In the genomic region with DNA sequence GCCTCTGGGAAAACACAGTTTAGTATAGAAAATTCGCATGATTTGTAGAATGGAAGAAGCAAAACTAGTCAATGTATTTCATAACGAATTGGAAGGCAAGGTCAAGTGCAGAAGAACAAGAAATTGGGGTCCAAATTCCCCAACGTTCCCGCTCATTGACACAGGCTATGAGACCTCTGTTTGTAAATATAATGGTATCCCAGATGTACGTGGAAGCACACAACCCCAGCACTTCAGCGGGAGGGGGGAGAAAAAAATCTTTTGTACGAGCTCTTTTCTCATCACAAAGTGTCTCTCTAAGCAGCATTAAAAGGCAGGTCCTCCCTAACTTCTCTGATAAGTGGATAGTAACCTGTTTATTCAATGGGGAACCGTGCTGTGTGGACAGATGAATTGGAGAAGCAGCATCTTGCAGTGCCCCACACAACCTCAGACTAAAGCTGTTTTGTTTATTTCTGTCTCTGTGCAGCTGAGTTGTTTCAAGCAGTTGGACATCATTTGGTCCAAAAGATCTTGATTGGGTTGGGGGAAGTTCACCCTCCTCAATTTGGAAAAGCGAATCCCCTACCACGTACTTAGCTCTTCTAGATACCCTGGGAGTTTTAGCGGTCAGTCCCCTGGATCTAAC, we compare ENCODE assay signal across 8 cellular contexts. TPM values are rescaled to one million over a fixed set of nuclear protein-coding genes. Genes with fewer than 3 reads are reported as not detected.
DNase-seq lines count a peak whose midpoint lies in the region; ATAC-seq and TF ChIP-seq lines count a peak whose summit lies in the region.

No MANE protein-coding gene starts in this region.

- peak overlapping the region; percentile 71; the same call in 1 of the 2 replicates for H3K9ac ChIP-seq in SU-DHL-6 (ENCODE audit: low read length)
- H3K9ac ChIP-seq in skeletal muscle satellite cell (ENCODE audit: low read depth, low read length): peak overlapping the region; percentile 88

- no peaks in the 10 kb centered on the region for H3K27me3 ChIP-seq in SU-DHL-6 (ENCODE audit: low read length)
- no peaks in the 10 kb centered on the region for H3K27me3 ChIP-seq in skeletal muscle satellite cell (ENCODE audit: control insufficient read depth, insufficient read depth, low read length)

- H3K9me3 ChIP-seq in SU-DHL-6 (ENCODE audit: insufficient read depth, low read length) (no peaks in the 10 kb centered on the region), skeletal muscle satellite cell (replicated peaks; ENCODE audit: low read length) (no peaks in the 10 kb centered on the region)

- H3K4me3 ChIP-seq in SU-DHL-6 (ENCODE audit: insufficient read depth, low read length, poor library complexity, severe bottlenecking): peak overlapping the region; percentile 75
- peak overlapping the region; percentile 70 for H3K4me3 ChIP-seq in fibroblast of villous mesenchyme (ENCODE audit: low read depth, low read length)
- peak overlapping the region; percentile 85 for H3K4me3 ChIP-seq in skeletal muscle satellite cell (ENCODE audit: low read length)

- H4K20me1 ChIP-seq in SU-DHL-6 (ENCODE audit: low read depth, low read length): no peaks in the 10 kb centered on the region

- TF ChIP-seq CTCF in SU-DHL-6 (IDR thresholded peaks at IDR 0.05; ENCODE audit: insufficient read depth, low read length, poor library complexity, severe bottlenecking) (no peak), fibroblast of villous mesenchyme (IDR thresholded peaks at IDR 0.05; ENCODE audit: insufficient read depth, low read depth, low read length) (no peak)

- no peak for ATAC-seq in HG03108 (IDR thresholded peaks at IDR 0.05; ENCODE audit: unreplicated experiment)
- ATAC-seq in GM19035 (IDR thresholded peaks at IDR 0.05; ENCODE audit: unreplicated experiment): no peak

- H3K36me3 ChIP-seq in SU-DHL-6 (ENCODE audit: low read length): no peaks in the 10 kb centered on the region
- H3K36me3 ChIP-seq in skeletal muscle satellite cell (ENCODE audit: insufficient read depth, low read length): no peaks in the 10 kb centered on the region

- peaks cover 40% of the 10 kb centered on the region for H3K4me1 ChIP-seq in skeletal muscle satellite cell (ENCODE audit: control insufficient read depth, insufficient read depth, low read length)

- H3K9me2 ChIP-seq in SU-DHL-6 (replicated peaks; ENCODE audit: insufficient read depth, low read length): no peaks in the 10 kb centered on the region

- H2AFZ ChIP-seq in SU-DHL-6 (ENCODE audit: low read depth, low read length, severe bottlenecking): peak overlapping the region; percentile 91

- no peak overlapping the region for H3K27ac ChIP-seq in SU-DHL-6 (ENCODE audit: low read depth, low read length)

- peak overlapping the region; percentile 67 for H3K4me2 ChIP-seq in SU-DHL-6 (ENCODE audit: low read depth, low read length, poor library complexity, severe bottlenecking)
- H3K4me2 ChIP-seq in skeletal muscle satellite cell (ENCODE audit: low read length): peak overlapping the region; percentile 89

- H3K79me2 ChIP-seq in SU-DHL-6 (ENCODE audit: insufficient read depth, low read length): no peaks in the 10 kb centered on the region

- DNase-seq in DMS 273 (lab: John Stamatoyannopoulos, UW; ENCODE audit: unreplicated experiment): peak; percentile 18
- no peak for DNase-seq in DMS 273 treated with DMSO at 0.1 percent for 48 hours (lab: John Stamatoyannopoulos, UW)
- peak; percentile 44 for DNase-seq in fibroblast of villous mesenchyme (ENCODE audit: low read depth)
- DNase-seq in epidermal melanocyte (ENCODE audit: insufficient read length, low spot score): no peak

- peaks cover 5% of the 10 kb centered on the region; the same call in 1 of the 2 replicates for H3F3A ChIP-seq in SU-DHL-6 (ENCODE audit: insufficient read depth)

RNA-seq across cellular contexts. Expression of a gene that starts 1.1 kb away (rescaled TPM):
- total RNA-seq in fibroblast of villous mesenchyme: 8.2 and 11.3 TPM in 2 replicates
- total RNA-seq in skeletal muscle satellite cell (2012; rRNA removed): 4.2 and 4.6 TPM in 2 replicates

Comparison
In these comparisons a context has a peak if more than half of its experiments do, and no peak if none do; other contexts are left out.
1. DNase-seq: peak in DMS 273 (single experiment) and fibroblast of villous mesenchyme (single experiment); none in DMS 273 treated with DMSO at 0.1 percent for 48 hours (single experiment) and epidermal melanocyte (single experiment).
2. Peak in every context shown above with its lines, with median percentiles within 50 percentile points of each other: H3K4me3 ChIP-seq.